In genomic region chr14:96904201-96904600, GRCh38 we compare ENCODE assay signal across 1 cellular context.
TF ChIP-seq lines count a peak whose summit lies in the region.

No MANE protein-coding gene starts in this region.

TF ChIP-seq in GM23338, 12 proteins besides CTCF, POLR2A, EP300 and RAD21 (continued from another document):
- TF ChIP-seq ZNF462 (CRISPR knock-in tag; IDR thresholded peaks at IDR 0.05) (no peak), CREB1 (CRISPR knock-in tag; IDR thresholded peaks at IDR 0.05; ENCODE audit: low read depth) (no peak), ZNF331 (CRISPR knock-in tag; IDR thresholded peaks at IDR 0.05; ENCODE audit: low read depth) (no peak), ZNF114 (CRISPR knock-in tag; IDR thresholded peaks at IDR 0.05) (no peak), ETS1 (IDR thresholded peaks at IDR 0.05) (no peak)
- TF ChIP-seq, protein P1, sequence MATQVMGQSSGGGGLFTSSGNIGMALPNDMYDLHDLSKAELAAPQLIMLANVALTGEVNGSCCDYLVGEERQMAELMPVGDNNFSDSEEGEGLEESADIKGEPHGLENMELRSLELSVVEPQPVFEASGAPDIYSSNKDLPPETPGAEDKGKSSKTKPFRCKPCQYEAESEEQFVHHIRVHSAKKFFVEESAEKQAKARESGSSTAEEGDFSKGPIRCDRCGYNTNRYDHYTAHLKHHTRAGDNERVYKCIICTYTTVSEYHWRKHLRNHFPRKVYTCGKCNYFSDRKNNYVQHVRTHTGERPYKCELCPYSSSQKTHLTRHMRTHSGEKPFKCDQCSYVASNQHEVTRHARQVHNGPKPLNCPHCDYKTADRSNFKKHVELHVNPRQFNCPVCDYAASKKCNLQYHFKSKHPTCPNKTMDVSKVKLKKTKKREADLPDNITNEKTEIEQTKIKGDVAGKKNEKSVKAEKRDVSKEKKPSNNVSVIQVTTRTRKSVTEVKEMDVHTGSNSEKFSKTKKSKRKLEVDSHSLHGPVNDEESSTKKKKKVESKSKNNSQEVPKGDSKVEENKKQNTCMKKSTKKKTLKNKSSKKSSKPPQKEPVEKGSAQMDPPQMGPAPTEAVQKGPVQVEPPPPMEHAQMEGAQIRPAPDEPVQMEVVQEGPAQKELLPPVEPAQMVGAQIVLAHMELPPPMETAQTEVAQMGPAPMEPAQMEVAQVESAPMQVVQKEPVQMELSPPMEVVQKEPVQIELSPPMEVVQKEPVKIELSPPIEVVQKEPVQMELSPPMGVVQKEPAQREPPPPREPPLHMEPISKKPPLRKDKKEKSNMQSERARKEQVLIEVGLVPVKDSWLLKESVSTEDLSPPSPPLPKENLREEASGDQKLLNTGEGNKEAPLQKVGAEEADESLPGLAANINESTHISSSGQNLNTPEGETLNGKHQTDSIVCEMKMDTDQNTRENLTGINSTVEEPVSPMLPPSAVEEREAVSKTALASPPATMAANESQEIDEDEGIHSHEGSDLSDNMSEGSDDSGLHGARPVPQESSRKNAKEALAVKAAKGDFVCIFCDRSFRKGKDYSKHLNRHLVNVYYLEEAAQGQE (IDR thresholded peaks at IDR 0.05; ENCODE audit: unreplicated experiment) = no peak
